8 cellular contexts compared by ENCODE assay signal in the genomic region with DNA sequence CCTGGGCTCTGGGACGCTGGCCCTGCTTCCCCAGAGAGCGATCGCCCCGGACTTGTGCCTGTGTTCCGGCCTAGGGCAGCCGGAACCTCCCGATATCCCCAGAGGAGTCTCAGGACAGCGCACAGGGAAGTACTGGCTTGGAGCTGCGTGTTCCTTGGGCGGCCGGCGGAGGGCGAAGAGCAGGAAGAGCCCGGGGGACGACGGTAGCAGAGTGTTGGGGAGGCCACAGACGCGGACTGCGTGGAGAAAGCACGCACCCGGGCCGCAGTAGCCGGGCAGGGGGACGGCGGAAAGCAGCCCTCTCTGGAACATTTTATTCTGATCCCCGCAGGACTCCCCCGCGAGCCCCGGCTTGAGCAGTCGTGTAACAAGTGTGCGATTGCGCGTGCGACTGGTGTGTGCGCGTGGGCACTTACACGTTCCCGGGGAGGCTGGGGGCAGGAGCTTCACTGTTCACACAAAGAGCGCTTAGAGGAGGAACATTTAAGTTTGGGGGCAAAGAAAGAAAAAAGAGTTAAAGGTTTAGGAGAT. TPM values are rescaled to one million over a fixed set of nuclear protein-coding genes. Genes with fewer than 3 reads are reported as not detected.
DNase-seq lines count a peak whose midpoint lies in the region; ATAC-seq and TF ChIP-seq lines count a peak whose summit lies in the region.

No MANE protein-coding gene starts in this region.

- CTCF ChIA-PET in MCF 10A (lab: Yijun Ruan, JAX) = interaction anchor here (0.6 to 2.7 kb wide), 5 partner anchors 64 to 407 kb away, joined by 3 to 8 read pairs (median 3); no protein-coding TSS in a partner anchor

- no peaks in the 10 kb centered on the region for H3K4me1 Mint-ChIP-seq in MCF 10A (ENCODE audit: insufficient read depth, unreplicated experiment)
- H3K4me1 Mint-ChIP-seq in activated T-helper 17 cell treated with anti-CD3 and anti-CD28 coated beads, Interleukin-2, amount 50 U/mL, for 72 hours = peaks cover 22% of the 10 kb centered on the region

- ATAC-seq in activated T-helper 17 cell treated with anti-CD3 and anti-CD28 coated beads, Interleukin-2, amount 50 U/mL, for 72 hours (replicated peaks) = peak; percentile 53
- ATAC-seq in heart right ventricle (peak; percentile 57 to 82 (median 76)), HG03378 (IDR thresholded peaks at IDR 0.05; ENCODE audit: unreplicated experiment) (no peak)

- H3K36me3 Mint-ChIP-seq in MCF 10A (ENCODE audit: insufficient read depth, unreplicated experiment) = no peaks in the 10 kb centered on the region
- H3K36me3 Mint-ChIP-seq in activated T-helper 17 cell treated with anti-CD3 and anti-CD28 coated beads, Interleukin-2, amount 50 U/mL, for 72 hours (ENCODE audit: low read depth) = peaks cover 6% of the 10 kb centered on the region

- no peaks in the 10 kb centered on the region for H3K9me3 ChIP-seq in heart right ventricle

- no peaks in the 10 kb centered on the region for H3K9me3 Mint-ChIP-seq in MCF 10A (ENCODE audit: unreplicated experiment)
- no peaks in the 10 kb centered on the region for H3K9me3 Mint-ChIP-seq in activated T-helper 17 cell treated with anti-CD3 and anti-CD28 coated beads, Interleukin-2, amount 50 U/mL, for 72 hours

- TF ChIP-seq CTCF in MCF 10A (IDR thresholded peaks at IDR 0.05; ENCODE audit: unreplicated experiment) (no peak), heart right ventricle (IDR thresholded peaks at IDR 0.05) (peak in 8 of 9 donors; percentile 5 to 49 (median 31))

- in situ Hi-C loops in T47D (cut with HindIII; ENCODE audit: low pct_unique_long_range_greater_than_20kb, low sequenced_read_pairs) = no loop called here

- 4 to 5% methylated on average over 39 of the region's 39 CpGs for WGBS in heart right ventricle, 2 donors

- H3K27ac Mint-ChIP-seq in MCF 10A (ENCODE audit: low read depth, unreplicated experiment) = no peak overlapping the region
- H3K27ac Mint-ChIP-seq in activated T-helper 17 cell treated with anti-CD3 and anti-CD28 coated beads, Interleukin-2, amount 50 U/mL, for 72 hours = peak overlapping the region; percentile 39

- H3K4me1 ChIP-seq in heart right ventricle = peaks cover 5 to 56% (median 45%) of the 10 kb centered on the region in 9 donors

- H3K27ac ChIP-seq in heart right ventricle = peak overlapping the region in 7 of 10 donors; percentile 25 to 77 (median 67)

- POLR2A ChIA-PET in MCF 10A (lab: Yijun Ruan, JAX) = no interaction called here

- peaks cover 54% of the 10 kb centered on the region for H3K27me3 Mint-ChIP-seq in MCF 10A (ENCODE audit: insufficient read depth, unreplicated experiment)
- peaks cover 60% of the 10 kb centered on the region for H3K27me3 Mint-ChIP-seq in activated T-helper 17 cell treated with anti-CD3 and anti-CD28 coated beads, Interleukin-2, amount 50 U/mL, for 72 hours

- H3K4me3 Mint-ChIP-seq in MCF 10A (ENCODE audit: unreplicated experiment) = no peak overlapping the region
- H3K4me3 Mint-ChIP-seq in activated T-helper 17 cell treated with anti-CD3 and anti-CD28 coated beads, Interleukin-2, amount 50 U/mL, for 72 hours = peak overlapping the region; percentile 91

- peaks cover 15 to 97% (median 85%) of the 10 kb centered on the region in 7 donors for H3K27me3 ChIP-seq in heart right ventricle

- no TSS peak for BruUV-seq in MCF 10A (replicated peaks; lab: Mats Ljungman, UMichigan)

- intact Hi-C loops in MCF 10A (cut with micrococcal nuclease) (no loop called here), heart right ventricle (cut with DNase I) (loop anchor here in 6 of 10 donors (1.0 to 10.0 kb wide), 7 partner anchors 46 to 311 kb away; no protein-coding TSS in a partner anchor)

- H3K4me3 ChIP-seq in heart right ventricle = peak overlapping the region in 9 of 10 donors; percentile 16 to 48 (median 41)

- DNase-seq in T47D (ENCODE audit: low read depth in 1 of 2, low spot score in 1 of 2) = peak; percentile 52 to 63
- DNase-seq in MCF 10A (ENCODE audit: unreplicated experiment) = no peak
- DNase-seq in heart right ventricle = peak; percentile 50 to 55
- peak; percentile 84 for DNase-seq in retina
- DNase-seq in activated gamma-delta T cell treated with Interleukin-2 at 50 U/mL for 16 hours = no peak
- DNase-seq in GOT3 (lab: John Stamatoyannopoulos, UW) = no peak

- H3K36me3 ChIP-seq in heart right ventricle = no peaks in the 10 kb centered on the region

RNA-seq across cellular contexts. Expression of gene NCR2, which starts 36.1 kb away (rescaled TPM):
- not detected in 2 replicates for total RNA-seq in MCF 10A (2022)
- total RNA-seq in activated T-helper 17 cell treated with anti-CD3 and anti-CD28 coated beads, Interleukin-2, amount 50 U/mL, for 72 hours = not detected
- not detected for total RNA-seq in heart right ventricle
- polyA plus RNA-seq in heart right ventricle = not detected

Comparison
In these comparisons a context has a peak if more than half of its experiments do, and no peak if none do; other contexts are left out.
1. DNase-seq: peak in T47D (2 of 2), heart right ventricle (2 of 2) and retina (single experiment); none in MCF 10A (single experiment), activated gamma-delta T cell treated with Interleukin-2 at 50 U/mL for 16 hours (single experiment) and GOT3 (single experiment).